21 cellular contexts compared by ENCODE assay signal in the genomic region with DNA sequence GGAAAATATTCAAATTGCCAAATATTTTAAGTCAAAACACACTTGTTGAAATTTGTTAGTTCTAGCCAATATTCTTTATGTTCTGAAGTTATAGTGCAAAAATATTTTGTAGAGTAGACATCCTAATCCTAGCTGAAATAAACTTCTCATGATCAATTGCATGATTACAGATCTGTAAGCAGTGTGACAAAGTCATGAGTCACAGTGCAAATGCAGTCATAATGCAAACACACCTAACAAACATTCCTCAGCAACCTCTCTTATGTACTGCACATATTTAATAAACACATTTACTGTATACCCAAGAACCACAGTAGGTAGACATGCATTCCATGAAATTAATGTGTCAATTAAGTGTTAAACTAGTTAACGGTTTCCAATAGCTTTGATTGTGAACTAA.
"Had no signal": no experiment of that assay in that cellular context is flagged by ENCODE, and none has a peak within 500 bp of the region (broad histone marks: within the 10 kb centered on the region; RNA-seq: fewer than 3 reads in every experiment).

No MANE protein-coding gene starts in this region.

- H3K79me2 ChIP-seq: hepatocyte had no signal

- H3K9me3 Mint-ChIP-seq: activated CD4-positive, alpha-beta T cell treated with anti-CD3 and anti-CD28 coated beads, Interleukin-2, amount 10 ng/mL, durations not matched to agents 24 days and 14 days; activated naive CD4-positive, alpha-beta T cell treated with anti-CD3 and anti-CD28 coated beads for 36 hours; activated T-cell treated with anti-CD3 and anti-CD28 coated beads, Interleukin-2, amount 50 U/mL, for 24 hours; activated T-helper 2 cell treated with anti-CD3 and anti-CD28 coated beads, Interferon-gamma antibody, Interleukin-2, Interleukin-4, amounts not matched to agents 10 μg/mL and 5 μg/mL and 100 μg/mL, durations not matched to agents 14 hours and 24 hours and 36 hours; nephron progenitor cell had no signal

- H3K36me3 ChIP-seq: esophagus squamous epithelium, thyroid gland had no signal

- H3K4me3 Mint-ChIP-seq: activated CD4-positive, alpha-beta T cell treated with anti-CD3 and anti-CD28 coated beads, Interleukin-2, amount 10 ng/mL, durations not matched to agents 24 days and 14 days; activated CD8-positive, alpha-beta T cell treated with anti-CD3 and anti-CD28 coated beads, Interleukin-2, amount 10 ng/mL, durations not matched to agents 7 days and 5 days; activated naive CD4-positive, alpha-beta T cell treated with anti-CD3 and anti-CD28 coated beads for 36 hours; activated T-cell treated with anti-CD3 and anti-CD28 coated beads, Interleukin-2, amount 50 U/mL, for 24 hours; brain; central memory CD8-positive, alpha-beta T cell; nephron progenitor cell had no signal

- H3K4me2 ChIP-seq: hepatocyte had no signal

- H3K36me3 Mint-ChIP-seq: brain had no signal

- DNase-seq: activated CD4-positive, alpha-beta T cell treated with anti-CD3 and anti-CD28 coated beads, Interleukin-2, amount 10 ng/mL, durations not matched to agents 24 days and 14 days; activated CD8-positive, alpha-beta T cell treated with anti-CD3 and anti-CD28 coated beads, Interleukin-2, amount 10 ng/mL, durations not matched to agents 7 days and 5 days; activated naive CD4-positive, alpha-beta T cell treated with anti-CD3 and anti-CD28 coated beads for 36 hours; activated T-cell treated with anti-CD3 and anti-CD28 coated beads, Interleukin-2, amount 50 U/mL, for 24 hours; esophagus squamous epithelium; islet precursor cell; nephron progenitor cell; nucleus accumbens; posterior cingulate gyrus; retina; stimulated activated CD8-positive, alpha-beta memory T cell treated with anti-CD3 and anti-CD28 coated beads, Interleukin-4, amount 100 ng/mL, for 48 hours; stimulated activated naive CD4-positive, alpha-beta T cell; T-helper 1 cell; T-helper 9 cell; thyroid gland had no signal

- H3K4me1 ChIP-seq: esophagus squamous epithelium, thyroid gland had no signal

- H3K27me3 ChIP-seq: esophagus squamous epithelium, hepatocyte, thyroid gland had no signal

- H3K27ac ChIP-seq: coronary artery, esophagus squamous epithelium, hepatocyte, thyroid gland had no signal

- H3K4me3 ChIP-seq: coronary artery, esophagus squamous epithelium, hepatocyte, thyroid gland had no signal

- H3K27me3 Mint-ChIP-seq: activated CD4-positive, alpha-beta T cell treated with anti-CD3 and anti-CD28 coated beads, Interleukin-2, amount 10 ng/mL, durations not matched to agents 24 days and 14 days; activated T-cell treated with anti-CD3 and anti-CD28 coated beads, Interleukin-2, amount 50 U/mL, for 24 hours; brain; central memory CD8-positive, alpha-beta T cell had no signal

- H3K27ac Mint-ChIP-seq: activated CD4-positive, alpha-beta T cell treated with anti-CD3 and anti-CD28 coated beads, Interleukin-2, amount 10 ng/mL, durations not matched to agents 24 days and 14 days; activated CD8-positive, alpha-beta T cell treated with anti-CD3 and anti-CD28 coated beads, Interleukin-2, amount 10 ng/mL, durations not matched to agents 7 days and 5 days; activated naive CD4-positive, alpha-beta T cell treated with anti-CD3 and anti-CD28 coated beads for 36 hours; activated T-cell treated with anti-CD3 and anti-CD28 coated beads, Interleukin-2, amount 50 U/mL, for 24 hours; activated T-helper 2 cell treated with anti-CD3 and anti-CD28 coated beads, Interferon-gamma antibody, Interleukin-2, Interleukin-4, amounts not matched to agents 10 μg/mL and 5 μg/mL and 100 μg/mL, durations not matched to agents 14 hours and 24 hours and 36 hours; brain; nephron progenitor cell had no signal

- ATAC-seq: activated CD8-positive, alpha-beta T cell treated with anti-CD3 and anti-CD28 coated beads, Interleukin-2, amount 10 ng/mL, durations not matched to agents 7 days and 5 days; left lobe of liver had no signal

- H2AFZ ChIP-seq: hepatocyte had no signal

- H3K4me1 Mint-ChIP-seq: activated CD4-positive, alpha-beta T cell treated with anti-CD3 and anti-CD28 coated beads, Interleukin-2, amount 10 ng/mL, durations not matched to agents 24 days and 14 days; brain; central memory CD8-positive, alpha-beta T cell; nephron progenitor cell had no signal

- H3K9me3 ChIP-seq: thyroid gland had no signal
